25 cellular contexts compared by ENCODE assay signal in genomic region chr7:47529405-47529804, GRCh38. TPM values are rescaled to one million over a fixed set of nuclear protein-coding genes. Genes with fewer than 3 reads are reported as not detected.
"Had no signal": no experiment of that assay in that cellular context is flagged by ENCODE, and none has a peak within 500 bp of the region (broad histone marks: within the 10 kb centered on the region; RNA-seq: fewer than 3 reads in every experiment).

No MANE protein-coding gene starts in this region.

- DNase-seq: activated CD4-positive, alpha-beta T cell treated with anti-CD3 and anti-CD28 coated beads for 4 hours; activated CD4-positive, alpha-beta T cell treated with anti-CD3 and anti-CD28 coated beads, Interleukin-2, amount 50 U/mL, for 4 hours; activated CD4-positive, CD25-positive, alpha-beta regulatory T cell; activated effector memory CD4-positive, alpha-beta T cell treated with Interleukin-2 at 50 U/mL for 16 hours; activated naive CD4-positive, alpha-beta T cell treated with Interleukin-2 at 50 U/mL for 16 hours; activated T-cell treated with anti-CD3 and anti-CD28 coated beads for 4 hours; anterior cingulate cortex; dermis blood vessel endothelial cell; effector CD4-positive, alpha-beta T cell; esophagus squamous epithelium; foreskin melanocyte; heart right ventricle; left ventricle myocardium superior; mammary epithelial cell; naive thymus-derived CD4-positive, alpha-beta T cell; occipital lobe; right cardiac atrium; stimulated activated CD4-positive, alpha-beta T cell treated with anti-CD3 and anti-CD28 coated beads, Interleukin-2, amount 100 ng/mL, for 48 hours; stimulated activated naive CD4-positive, alpha-beta T cell treated with Interleukin-2 at 50 U/mL for 16 hours; uterus had no signal

- H3K27ac ChIP-seq: epithelial cell of prostate, esophagus squamous epithelium, heart right ventricle, tibial nerve, uterus had no signal

- H3K9me3 Mint-ChIP-seq: central memory CD8-positive, alpha-beta T cell had no signal

- H3K36me3 Mint-ChIP-seq: activated naive CD8-positive, alpha-beta T cell; naive thymus-derived CD4-positive, alpha-beta T cell had no signal

- H3K27me3 Mint-ChIP-seq: activated naive CD8-positive, alpha-beta T cell; central memory CD8-positive, alpha-beta T cell; naive thymus-derived CD4-positive, alpha-beta T cell had no signal

- H3K4me3 ChIP-seq: esophagus squamous epithelium, heart right ventricle, tibial nerve, uterus had no signal

- H3K27ac Mint-ChIP-seq: activated naive CD8-positive, alpha-beta T cell; naive thymus-derived CD4-positive, alpha-beta T cell had no signal

- H3K4me3 Mint-ChIP-seq: activated naive CD8-positive, alpha-beta T cell; central memory CD8-positive, alpha-beta T cell; naive thymus-derived CD4-positive, alpha-beta T cell; neural crest cell had no signal

- H3K27me3 ChIP-seq: esophagus squamous epithelium, heart right ventricle, tibial nerve, uterus had no signal

- H3K4me1 ChIP-seq: esophagus squamous epithelium, uterus had no signal

- H3K36me3 ChIP-seq: uterus had no signal

- H3K9me3 ChIP-seq: esophagus squamous epithelium, heart right ventricle, tibial nerve, uterus had no signal

- H3K4me1 Mint-ChIP-seq: central memory CD8-positive, alpha-beta T cell; naive thymus-derived CD4-positive, alpha-beta T cell had no signal

- ATAC-seq: heart right ventricle; left ventricle myocardium superior; naive thymus-derived CD4-positive, alpha-beta T cell; right cardiac atrium had no signal

RNA-seq across cellular contexts. Expression of gene TNS3, which starts 52.5 kb away (rescaled TPM):
- polyA plus RNA-seq: naive thymus-derived CD4-positive, alpha-beta T cell had no signal
